23 cellular contexts compared by ENCODE assay signal in the genomic region with DNA sequence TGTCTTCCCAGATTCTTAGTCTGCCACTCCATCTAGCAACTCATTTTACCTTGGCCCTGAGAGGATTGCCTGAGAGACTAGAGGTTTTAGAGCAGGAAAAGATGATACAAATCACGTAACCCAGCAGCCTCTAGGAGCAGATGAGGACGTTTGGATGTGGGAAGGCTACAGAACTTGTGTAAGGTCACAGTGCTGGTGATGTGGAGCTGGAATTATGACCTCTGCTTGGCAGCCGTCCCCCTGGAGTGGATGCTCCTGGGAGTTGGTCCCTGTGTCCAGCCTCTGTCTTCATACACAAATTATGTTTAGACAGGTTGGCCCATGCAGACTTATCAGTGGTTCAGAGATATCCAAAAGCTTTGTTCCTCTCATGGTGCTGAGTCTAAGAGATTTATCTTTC.
"Had no signal": no experiment of that assay in that cellular context is flagged by ENCODE, and none has a peak within 500 bp of the region (broad histone marks: within the 10 kb centered on the region; RNA-seq: fewer than 3 reads in every experiment).

No MANE protein-coding gene starts in this region.

- H3K4me1 ChIP-seq: esophagus squamous epithelium, gastrocnemius medialis, lower lobe of right lung had no signal

- H3K4me3 Mint-ChIP-seq: dendritic cell treated with granulocyte-macrophage colony-stimulating factor and Interleukin-4, amounts not matched to agents 40 ng/mL and 50 ng/mL, for 4 days; effector memory CD8-positive, alpha-beta T cell; endodermal cell; mesothelial cell of epicardium; naive B cell had no signal

- H3K27me3 ChIP-seq: esophagus squamous epithelium, gastrocnemius medialis, heart right ventricle had no signal

- H3K27me3 Mint-ChIP-seq: naive B cell had no signal

- H3K9me3 Mint-ChIP-seq: dendritic cell treated with granulocyte-macrophage colony-stimulating factor and Interleukin-4, amounts not matched to agents 40 ng/mL and 50 ng/mL, for 4 days had no signal

- H3K9me3 ChIP-seq: esophagus squamous epithelium, gastrocnemius medialis, lower lobe of right lung, mucosa of descending colon had no signal

- H3K27ac Mint-ChIP-seq: dendritic cell treated with granulocyte-macrophage colony-stimulating factor and Interleukin-4, amounts not matched to agents 40 ng/mL and 50 ng/mL, for 4 days; effector memory CD8-positive, alpha-beta T cell; endodermal cell; mesothelial cell of epicardium had no signal

- H3K36me3 ChIP-seq: esophagus squamous epithelium, gastrocnemius medialis, heart right ventricle, left ventricle myocardium inferior, lower lobe of right lung had no signal

- H3K4me3 ChIP-seq: esophagus squamous epithelium, gastrocnemius medialis, heart right ventricle, left ventricle myocardium inferior, lower lobe of right lung, mucosa of descending colon had no signal

- H3K27ac ChIP-seq: epithelial cell of prostate, esophagus squamous epithelium, gastrocnemius medialis, left ventricle myocardium inferior, lower lobe of right lung had no signal

- ATAC-seq: effector memory CD8-positive, alpha-beta T cell; esophagus mucosa; gastrocnemius medialis; left cardiac atrium; lower lobe of right lung; mucosa of descending colon had no signal

- DNase-seq: cortex of kidney; effector CD8-positive, alpha-beta T cell; effector memory CD8-positive, alpha-beta T cell; endodermal cell; erythroblast; esophagus squamous epithelium; foreskin fibroblast; foreskin melanocyte; gastrocnemius medialis; glutamatergic neuron; head of caudate nucleus; heart right ventricle; hippocampal formation; left cardiac atrium; left ventricle myocardium inferior; lower lobe of right lung; mesenchymal stem cell; mucosa of descending colon; naive B cell had no signal

- H3K4me1 Mint-ChIP-seq: endodermal cell, mesothelial cell of epicardium had no signal
